9 cellular contexts compared by ENCODE assay signal in the genomic region with DNA sequence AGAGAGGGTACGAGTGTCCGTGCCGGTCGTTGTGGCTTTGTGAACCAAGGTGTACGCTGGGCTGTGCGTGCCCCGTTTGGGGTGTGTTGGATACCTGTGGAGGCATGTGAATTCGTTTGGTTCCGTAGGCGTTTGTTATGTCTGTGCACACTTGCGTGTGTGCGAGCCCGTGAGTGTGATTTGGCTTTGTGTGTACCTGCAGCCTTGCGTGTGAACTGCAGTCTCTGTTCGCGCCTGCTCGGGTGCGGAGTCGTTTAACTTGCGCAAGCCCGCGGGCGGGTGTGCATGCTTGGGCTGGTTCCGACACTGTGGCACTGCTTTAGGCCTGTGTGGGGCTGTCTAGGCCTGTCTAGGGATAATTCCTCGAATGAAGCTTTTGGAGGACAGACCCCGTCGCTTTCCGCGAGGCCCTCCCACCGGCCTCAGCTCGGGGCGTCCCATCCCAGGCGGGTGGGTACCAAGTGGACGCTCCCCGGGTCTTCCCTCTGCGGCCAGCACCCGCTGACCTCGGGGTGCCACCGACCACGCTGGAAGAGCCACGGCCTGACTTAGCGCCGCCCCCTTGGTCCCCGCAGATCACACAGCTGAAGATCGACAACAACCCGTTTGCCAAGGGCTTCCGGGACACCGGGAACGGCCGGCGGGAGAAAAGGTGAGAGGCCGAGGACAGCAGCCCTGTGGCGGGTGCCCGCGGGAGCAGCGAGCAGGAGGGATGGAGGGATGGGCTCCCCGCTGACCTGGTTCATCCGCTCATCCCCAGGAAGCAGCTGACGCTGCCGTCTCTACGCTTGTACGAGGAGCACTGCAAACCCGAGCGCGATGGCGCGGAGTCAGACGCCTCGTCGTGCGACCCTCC. TPM values are rescaled to one million over a fixed set of nuclear protein-coding genes. Genes with fewer than 3 reads are reported as not detected.
DNase-seq lines count a peak whose midpoint lies in the region; ATAC-seq and TF ChIP-seq lines count a peak whose summit lies in the region.
"Had no signal": no experiment of that assay in that cellular context is flagged by ENCODE, and none has a peak within 500 bp of the region (broad histone marks: within the 10 kb centered on the region; RNA-seq: fewer than 3 reads in every experiment).

No MANE protein-coding gene starts in this region.

- no peaks in the 10 kb centered on the region for H3K9me3 Mint-ChIP-seq in activated CD4-positive, alpha-beta T cell treated with anti-CD3 and anti-CD28 coated beads, Interleukin-2, amount 10 ng/mL, durations not matched to agents 24 days and 14 days

- H3K9me3 ChIP-seq in left lung (no peaks in the 10 kb centered on the region), thoracic aorta (no peaks in the 10 kb centered on the region)

- H3K27me3 ChIP-seq in left lung: peaks cover 61 to 100% of the 10 kb centered on the region in 2 donors
- no peaks in the 10 kb centered on the region for H3K27me3 ChIP-seq in thoracic aorta (replicated peaks; ENCODE audit: insufficient read depth)

- intact Hi-C loops in activated CD4-positive, alpha-beta T cell treated with anti-CD3 and anti-CD28 coated beads, Interleukin-2, amount 10 ng/mL, durations not matched to agents 24 days and 14 days (cut with micrococcal nuclease): loop anchor here (2.0 kb wide), 1 partner anchor 51 kb away; no protein-coding TSS in a partner anchor
- intact Hi-C loops in left lung (cut with DNase I): no loop called here

- no peak for DNase-seq in activated CD4-positive, alpha-beta T cell treated with anti-CD3 and anti-CD28 coated beads, Interleukin-2, amount 10 ng/mL, durations not matched to agents 24 days and 14 days
- DNase-seq in activated CD4-positive, alpha-beta T cell treated with anti-CD3 and anti-CD28 coated beads for 1 hour: no peak
- DNase-seq in amniotic epithelial cell (ENCODE audit: low read depth) (peak; percentile 40), left lung (peak; percentile 31 to 73), thoracic aorta (ENCODE audit: low spot score) (no peak), GM20000 (ENCODE audit: low spot score) (no peak), T-helper 9 cell (no peak)
- DNase-seq in activated effector memory CD4-positive, alpha-beta T cell treated with anti-CD3 and anti-CD28 coated beads, Interleukin-2, amount 50 U/mL, for 16 hours: no peak
- DNase-seq: Calu3 had no signal

- no peak overlapping the region for H3K4me3 Mint-ChIP-seq in activated CD4-positive, alpha-beta T cell treated with anti-CD3 and anti-CD28 coated beads, Interleukin-2, amount 10 ng/mL, durations not matched to agents 24 days and 14 days

- peak overlapping the region; percentile 45 for H3K27ac Mint-ChIP-seq in activated CD4-positive, alpha-beta T cell treated with anti-CD3 and anti-CD28 coated beads, Interleukin-2, amount 10 ng/mL, durations not matched to agents 24 days and 14 days

- H3K4me1 Mint-ChIP-seq in activated CD4-positive, alpha-beta T cell treated with anti-CD3 and anti-CD28 coated beads, Interleukin-2, amount 10 ng/mL, durations not matched to agents 24 days and 14 days: peaks cover 10% of the 10 kb centered on the region

- ATAC-seq in left lung (no peak), thoracic aorta (ENCODE audit: insufficient number of reproducible peaks, low FRiP score, low read depth) (no peak)

- TF ChIP-seq CTCF in left lung (IDR thresholded peaks at IDR 0.05) (no peak), thoracic aorta (IDR thresholded peaks at IDR 0.05) (no peak), GM20000 (IDR thresholded peaks at IDR 0.05; ENCODE audit: extremely low read depth, missing control alignments) (no peak)

- H3K36me3 Mint-ChIP-seq in activated CD4-positive, alpha-beta T cell treated with anti-CD3 and anti-CD28 coated beads, Interleukin-2, amount 10 ng/mL, durations not matched to agents 24 days and 14 days (ENCODE audit: low read depth): peaks cover 1% of the 10 kb centered on the region

- peaks cover 0 to 27% of the 10 kb centered on the region in 2 donors for H3K36me3 ChIP-seq in left lung
- peaks cover 9% of the 10 kb centered on the region for H3K36me3 ChIP-seq in thoracic aorta

- peaks cover 71% of the 10 kb centered on the region for H3K27me3 Mint-ChIP-seq in activated CD4-positive, alpha-beta T cell treated with anti-CD3 and anti-CD28 coated beads, Interleukin-2, amount 10 ng/mL, durations not matched to agents 24 days and 14 days

- peaks cover 6 to 56% of the 10 kb centered on the region in 2 donors for H3K4me1 ChIP-seq in left lung
- peaks cover 10 to 64% of the 10 kb centered on the region in 2 donors for H3K4me1 ChIP-seq in thoracic aorta (ENCODE audit: control insufficient read depth in 1 of 2, low read depth in 2 of 2)

- H3K4me3 ChIP-seq in left lung (peak overlapping the region; percentile 51 to 53), thoracic aorta (peak overlapping the region; percentile 87)

- peak overlapping the region; percentile 77 to 90 for H3K27ac ChIP-seq in left lung
- H3K27ac ChIP-seq in thoracic aorta: peak overlapping the region; percentile 49 to 52

RNA-seq across cellular contexts. Expression of gene TBX2, which starts 4.4 kb away (rescaled TPM):
- not detected in 2 replicates for total RNA-seq in activated CD4-positive, alpha-beta T cell treated with anti-CD3 and anti-CD28 coated beads, Interleukin-2, amount 10 ng/mL, durations not matched to agents 24 days and 14 days
- total RNA-seq in left lung (100 to 1,000 TPM; 104 to 119 TPM), thoracic aorta (10 to 100 TPM; 35.2 to 49.5 TPM)

RNA-seq across cellular contexts. Expression of gene TBX4, which starts 48.1 kb away (rescaled TPM):
- not detected in 2 replicates for total RNA-seq in activated CD4-positive, alpha-beta T cell treated with anti-CD3 and anti-CD28 coated beads, Interleukin-2, amount 10 ng/mL, durations not matched to agents 24 days and 14 days
- total RNA-seq in left lung (10 to 100 TPM; 21.2 to 29.3 TPM), thoracic aorta (not detected)
- total RNA-seq: Calu3 had no signal

Comparison
In these comparisons a context has a peak if more than half of its experiments do, and no peak if none do; other contexts are left out.
1. DNase-seq: peak in amniotic epithelial cell (single experiment) and left lung (2 of 2); none in activated CD4-positive, alpha-beta T cell treated with anti-CD3 and anti-CD28 coated beads, Interleukin-2, amount 10 ng/mL, durations not matched to agents 24 days and 14 days (single experiment), activated CD4-positive, alpha-beta T cell treated with anti-CD3 and anti-CD28 coated beads for 1 hour (single experiment), thoracic aorta (single experiment), activated effector memory CD4-positive, alpha-beta T cell treated with anti-CD3 and anti-CD28 coated beads, Interleukin-2, amount 50 U/mL, for 16 hours (single experiment), GM20000 (single experiment) and T-helper 9 cell (single experiment).
2. RNA of gene TBX2, which starts 4.4 kb away (total RNA-seq): 104 to 119 TPM in left lung and 35.2 to 49.5 TPM in thoracic aorta; not detected in activated CD4-positive, alpha-beta T cell treated with anti-CD3 and anti-CD28 coated beads, Interleukin-2, amount 10 ng/mL, durations not matched to agents 24 days and 14 days; every median in the first group is over 10 times any median in the second.
3. RNA of gene TBX4, which starts 48.1 kb away (total RNA-seq): 21.2 to 29.3 TPM in left lung; not detected in activated CD4-positive, alpha-beta T cell treated with anti-CD3 and anti-CD28 coated beads, Interleukin-2, amount 10 ng/mL, durations not matched to agents 24 days and 14 days and not detected in thoracic aorta; every median in the first group is over 10 times any median in the second.